In genomic region chrX:135114392-135114791, GRCh38 we compare ENCODE assay signal across 12 cellular contexts. TPM values are rescaled to one million over a fixed set of nuclear protein-coding genes. Genes with fewer than 3 reads are reported as not detected.
DNase-seq lines count a peak whose midpoint lies in the region; ATAC-seq and TF ChIP-seq lines count a peak whose summit lies in the region.
"Had no signal": no experiment of that assay in that cellular context is flagged by ENCODE, and none has a peak within 500 bp of the region (broad histone marks: within the 10 kb centered on the region; RNA-seq: fewer than 3 reads in every experiment).

No MANE protein-coding gene starts in this region.

- ATAC-seq in GM18867 (IDR thresholded peaks at IDR 0.05; ENCODE audit: unreplicated experiment) (peak; percentile 90), GM21515 (IDR thresholded peaks at IDR 0.05; ENCODE audit: unreplicated experiment) (peak; percentile 98), HG03108 (IDR thresholded peaks at IDR 0.05; ENCODE audit: unreplicated experiment) (peak; percentile 92)
- peak; percentile 80 for ATAC-seq in activated T-helper 17 cell treated with anti-CD3 and anti-CD28 coated beads, Interleukin-2, amount 50 U/mL, for 72 hours (replicated peaks)

- no peak for DNase-seq in NCI-H510A treated with DMSO at 0.1 percent for 48 hours (lab: John Stamatoyannopoulos, UW)
- DNase-seq in BE2C, result no peak
- DNase-seq in NCI-H2107 treated with DMSO at 0.1 percent for 48 hours (lab: John Stamatoyannopoulos, UW; ENCODE audit: unreplicated experiment), result no peak
- no peak for DNase-seq in activated naive CD4-positive, alpha-beta T cell treated with anti-CD3 and anti-CD28 coated beads for 36 hours
- DNase-seq: activated naive CD4-positive, alpha-beta T cell treated with Interleukin-2 at 50 U/mL for 16 hours; NCI-H524 treated with DMSO at 0.1 percent for 48 hours; T-helper 9 cell had no signal

- TF ChIP-seq CTCF in BE2C (IDR thresholded peaks at IDR 0.05; ENCODE audit: low read depth, low read length), result no peak

- H3K36me3 ChIP-seq in BE2C, result no peaks in the 10 kb centered on the region

- no peaks in the 10 kb centered on the region for H3K27me3 ChIP-seq in BE2C

- no peaks in the 10 kb centered on the region for H3K4me1 Mint-ChIP-seq in activated T-helper 17 cell treated with anti-CD3 and anti-CD28 coated beads, Interleukin-2, amount 50 U/mL, for 72 hours
- no peaks in the 10 kb centered on the region for H3K4me1 Mint-ChIP-seq in activated naive CD4-positive, alpha-beta T cell treated with anti-CD3 and anti-CD28 coated beads for 36 hours (ENCODE audit: low read depth)

- H3K4me3 ChIP-seq in BE2C (ENCODE audit: low read depth, low read length), result no peak overlapping the region

- H3K27ac Mint-ChIP-seq in activated T-helper 17 cell treated with anti-CD3 and anti-CD28 coated beads, Interleukin-2, amount 50 U/mL, for 72 hours, result no peak overlapping the region
- H3K27ac Mint-ChIP-seq in activated naive CD4-positive, alpha-beta T cell treated with anti-CD3 and anti-CD28 coated beads for 36 hours, result no peak overlapping the region

- H3K36me3 Mint-ChIP-seq in activated T-helper 17 cell treated with anti-CD3 and anti-CD28 coated beads, Interleukin-2, amount 50 U/mL, for 72 hours (ENCODE audit: low read depth), result no peaks in the 10 kb centered on the region
- no peaks in the 10 kb centered on the region for H3K36me3 Mint-ChIP-seq in activated naive CD4-positive, alpha-beta T cell treated with anti-CD3 and anti-CD28 coated beads for 36 hours (ENCODE audit: low read depth)

- CTCF ChIA-PET in activated naive CD4-positive, alpha-beta T cell treated with anti-CD3 and anti-CD28 coated beads for 36 hours (lab: Charles Lee), result no interaction called here

- no peaks in the 10 kb centered on the region for H3K27me3 Mint-ChIP-seq in activated T-helper 17 cell treated with anti-CD3 and anti-CD28 coated beads, Interleukin-2, amount 50 U/mL, for 72 hours
- H3K27me3 Mint-ChIP-seq in activated naive CD4-positive, alpha-beta T cell treated with anti-CD3 and anti-CD28 coated beads for 36 hours (ENCODE audit: low read depth), result peaks cover 8% of the 10 kb centered on the region

- H3K9me3 ChIP-seq in BE2C, result no peaks in the 10 kb centered on the region

- intact Hi-C loops in activated naive CD4-positive, alpha-beta T cell treated with anti-CD3 and anti-CD28 coated beads for 36 hours (cut with micrococcal nuclease), result no loop called here

- H3K4me3 Mint-ChIP-seq in activated T-helper 17 cell treated with anti-CD3 and anti-CD28 coated beads, Interleukin-2, amount 50 U/mL, for 72 hours, result no peak overlapping the region
- no peak overlapping the region for H3K4me3 Mint-ChIP-seq in activated naive CD4-positive, alpha-beta T cell treated with anti-CD3 and anti-CD28 coated beads for 36 hours

- no peaks in the 10 kb centered on the region for H3K9me3 Mint-ChIP-seq in activated T-helper 17 cell treated with anti-CD3 and anti-CD28 coated beads, Interleukin-2, amount 50 U/mL, for 72 hours
- no peaks in the 10 kb centered on the region for H3K9me3 Mint-ChIP-seq in activated naive CD4-positive, alpha-beta T cell treated with anti-CD3 and anti-CD28 coated beads for 36 hours

- no peaks in the 10 kb centered on the region for H3K4me1 ChIP-seq in BE2C

RNA-seq across cellular contexts. Expression of gene ETDB, which starts 5.9 kb away (rescaled TPM):
- total RNA-seq in activated T-helper 17 cell treated with anti-CD3 and anti-CD28 coated beads, Interleukin-2, amount 50 U/mL, for 72 hours, result not detected
- not detected for polyA plus RNA-seq in BE2C (2012; ENCODE audit: insufficient read depth, insufficient read length, low read depth)
- not detected for total RNA-seq in activated naive CD4-positive, alpha-beta T cell treated with anti-CD3 and anti-CD28 coated beads for 36 hours
- total RNA-seq: myocyte had no signal

RNA-seq across cellular contexts. Expression of gene SMIM10L2B, which starts 15.9 kb away (rescaled TPM):
- under 1 TPM in 1 of 2 donors, not detected in 1; 0.13 TPM for total RNA-seq in activated T-helper 17 cell treated with anti-CD3 and anti-CD28 coated beads, Interleukin-2, amount 50 U/mL, for 72 hours
- polyA plus RNA-seq in BE2C (2012; ENCODE audit: insufficient read depth, insufficient read length, low read depth), result not detected
- under 1 TPM; 0.10 to 0.20 TPM for total RNA-seq in activated naive CD4-positive, alpha-beta T cell treated with anti-CD3 and anti-CD28 coated beads for 36 hours

RNA-seq across cellular contexts. Expression of gene CT55, which starts 56.8 kb away (rescaled TPM):
- not detected for total RNA-seq in activated T-helper 17 cell treated with anti-CD3 and anti-CD28 coated beads, Interleukin-2, amount 50 U/mL, for 72 hours
- 1.5 TPM for polyA plus RNA-seq in BE2C (2012; ENCODE audit: insufficient read depth, insufficient read length, low read depth)
- not detected for total RNA-seq in activated naive CD4-positive, alpha-beta T cell treated with anti-CD3 and anti-CD28 coated beads for 36 hours
- total RNA-seq: myocyte had no signal
